In genomic region chr3:196232154-196232881, GRCh38 we compare ENCODE assay signal across 19 cellular contexts. TPM values are rescaled to one million over a fixed set of nuclear protein-coding genes. Genes with fewer than 3 reads are reported as not detected.
DNase-seq lines count a peak whose midpoint lies in the region; ATAC-seq and TF ChIP-seq lines count a peak whose summit lies in the region.
"Had no signal": no experiment of that assay in that cellular context is flagged by ENCODE, and none has a peak within 500 bp of the region (broad histone marks: within the 10 kb centered on the region; RNA-seq: fewer than 3 reads in every experiment).

No MANE protein-coding gene starts in this region.

- peak; percentile 62 for ATAC-seq in GM19351 (IDR thresholded peaks at IDR 0.05; ENCODE audit: unreplicated experiment)
- peak; percentile 50 for ATAC-seq in HG03565 (IDR thresholded peaks at IDR 0.05; ENCODE audit: unreplicated experiment)
- peak; percentile 20 for ATAC-seq in mucosa of descending colon
- ATAC-seq in GM18505 (IDR thresholded peaks at IDR 0.05; ENCODE audit: unreplicated experiment), result no peak
- no peak for ATAC-seq in foreskin keratinocyte

- H3K36me3 ChIP-seq in mucosa of descending colon (ENCODE audit: low read depth), result no peaks in the 10 kb centered on the region

- TF ChIP-seq POLR2A in GM18505 (IDR thresholded peaks at IDR 0.05; ENCODE audit: borderline replicate concordance, extremely low read depth, insufficient read depth, insufficient read length), result no peak

- no peak overlapping the region for H3K27ac ChIP-seq in foreskin keratinocyte
- H3K27ac ChIP-seq: adrenal gland, HL-60, suprapubic skin had no signal

- TF ChIP-seq CTCF in GM12865 (IDR thresholded peaks at IDR 0.05; ENCODE audit: insufficient read depth, low read depth, low read length, missing control alignments), result no peak
- TF ChIP-seq CTCF in mucosa of descending colon (IDR thresholded peaks at IDR 0.05), result no peak
- no peak for TF ChIP-seq CTCF in foreskin keratinocyte (conservative IDR thresholded peaks at IDR 0.05)

- intact Hi-C loops in mucosa of descending colon (cut with DNase I, micrococcal nuclease), result no loop called here

- no peaks in the 10 kb centered on the region for H3K4me1 ChIP-seq in mucosa of descending colon (ENCODE audit: low read depth)
- no peaks in the 10 kb centered on the region for H3K4me1 ChIP-seq in foreskin keratinocyte

- H3K4me3 ChIP-seq in GM12865 (ENCODE audit: low read depth, low read length) (no peak overlapping the region), mucosa of descending colon (no peak overlapping the region)
- H3K4me3 ChIP-seq: adrenal gland, suprapubic skin had no signal

- no peaks in the 10 kb centered on the region for H3K9me3 ChIP-seq in mucosa of descending colon
- H3K9me3 ChIP-seq: adrenal gland, suprapubic skin had no signal

- H3K27me3 ChIP-seq in foreskin keratinocyte, result peaks cover 10% of the 10 kb centered on the region
- H3K27me3 ChIP-seq: adrenal gland, suprapubic skin had no signal

- peak; percentile 57 for DNase-seq in GM12865 (ENCODE audit: low read depth)
- DNase-seq in mucosa of descending colon, result no peak
- DNase-seq in stimulated activated naive CD4-positive, alpha-beta T cell (lab: John Stamatoyannopoulos, UW), result no peak
- DNase-seq in foreskin keratinocyte, result no peak
- DNase-seq: adrenal gland, C1 segment of cervical spinal cord, DND-41, immature natural killer cell, Karpas-422, NCI-H1694 treated with DMSO at 0.1 percent for 48 hours, NCI-H524 treated with DMSO at 0.1 percent for 48 hours, RPMI8226, T-helper 1 cell had no signal

RNA-seq across cellular contexts. Expression of gene SLC51A, which starts 16.0 kb away (rescaled TPM):
- 100 to 1,000 TPM in 1 of 3 donors, 10 to 100 TPM in 2; 16.4 to 135 (median 22.9) TPM for total RNA-seq in mucosa of descending colon
- not detected in 2 replicates for total RNA-seq in foreskin keratinocyte
- not detected in 2 replicates for polyA plus RNA-seq in foreskin keratinocyte
- total RNA-seq: cerebellum, suprapubic skin had no signal

RNA-seq across cellular contexts. Expression of gene ZDHHC19, which starts 21.1 kb away (rescaled TPM):
- not detected for total RNA-seq in mucosa of descending colon
- not detected in 2 replicates for total RNA-seq in foreskin keratinocyte
- polyA plus RNA-seq in foreskin keratinocyte, result not detected in 2 replicates
- total RNA-seq: cerebellum, suprapubic skin had no signal
- polyA plus RNA-seq: immature natural killer cell had no signal

RNA-seq across cellular contexts. Expression of gene PCYT1A, which starts 55.2 kb away (rescaled TPM):
- total RNA-seq in mucosa of descending colon, result 10 to 100 TPM; 60.2 to 65.2 (median 60.4) TPM
- total RNA-seq in foreskin keratinocyte, result 66.2 and 67.7 TPM in 2 replicates
- polyA plus RNA-seq in foreskin keratinocyte, result 28.7 and 31.9 TPM in 2 replicates

Comparison
In these comparisons a context has a peak if more than half of its experiments do, and no peak if none do; other contexts are left out.
1. ATAC-seq: peak in GM19351 (single experiment), HG03565 (single experiment) and mucosa of descending colon (single experiment); none in GM18505 (single experiment) and foreskin keratinocyte (single experiment).
2. RNA of gene SLC51A, which starts 16.0 kb away (total RNA-seq): 16.4 to 135 TPM in mucosa of descending colon; not detected in foreskin keratinocyte; every median in the first group is over 10 times any median in the second.